Comparison of ENCODE assay signal across 8 cellular contexts in genomic region chr5:41695920-41696582, GRCh38.
A peak's percentile ranks its signal among the peaks of the same experiment; 100 is the strongest.
DNase-seq lines count a peak whose midpoint lies in the region; ATAC-seq and TF ChIP-seq lines count a peak whose summit lies in the region.

No MANE protein-coding gene starts in this region.

- TF ChIP-seq CTCF in OCI-LY7 (conservative IDR thresholded peaks at IDR 0.05; ENCODE audit: low read length) (peak; percentile 71), lower lobe of right lung (IDR thresholded peaks at IDR 0.05) (peak; percentile 8)

- H3K9me2 ChIP-seq in OCI-LY7 (ENCODE audit: insufficient read depth, low read length): no peaks in the 10 kb centered on the region

- no peaks in the 10 kb centered on the region for H4K20me1 ChIP-seq in OCI-LY7 (ENCODE audit: insufficient read depth, low read length)

- H3K4me2 ChIP-seq in OCI-LY7 (ENCODE audit: low read length): no peak overlapping the region

- H3K27ac ChIP-seq in OCI-LY7 (ENCODE audit: low read depth, low read length, poor library complexity, severe bottlenecking) (no peak overlapping the region), lower lobe of right lung (no peak overlapping the region)

- BruUV-seq in OCI-LY7 (replicated peaks; lab: Mats Ljungman, UMichigan): no TSS peak

- no peaks in the 10 kb centered on the region for H3K36me3 ChIP-seq in OCI-LY7 (ENCODE audit: insufficient read depth, low read length)
- no peaks in the 10 kb centered on the region for H3K36me3 ChIP-seq in lower lobe of right lung

- no peaks in the 10 kb centered on the region for H3K9me3 ChIP-seq in OCI-LY7 (ENCODE audit: low read length)
- H3K9me3 ChIP-seq in lower lobe of right lung: no peaks in the 10 kb centered on the region

- ATAC-seq in GM18511 (IDR thresholded peaks at IDR 0.05; ENCODE audit: unreplicated experiment) (peak; percentile 84), GM21786 (IDR thresholded peaks at IDR 0.05; ENCODE audit: unreplicated experiment) (peak; percentile 68), lower lobe of right lung (no peak)

- peak; percentile 26 for DNase-seq in OCI-LY7 (ENCODE audit: low spot score)
- no peak for DNase-seq in lower lobe of right lung
- DNase-seq in stimulated activated CD8-positive, alpha-beta memory T cell treated with anti-CD3 and anti-CD28 coated beads, Interleukin-4, amount 100 ng/mL, for 48 hours: no peak
- DNase-seq in UCSD-AML1 (lab: John Stamatoyannopoulos, UW; ENCODE audit: unreplicated experiment): no peak
- DNase-seq in stimulated activated CD4-positive, alpha-beta T cell treated with anti-CD3 and anti-CD28 coated beads, Interleukin-2, amount 100 ng/mL, for 24 hours: no peak
- DNase-seq in activated CD8-positive, alpha-beta memory T cell treated with anti-CD3 and anti-CD28 coated beads, Interleukin-2, amount 50 U/mL, for 4 hours: no peak

- H3K4me1 ChIP-seq in OCI-LY7 (ENCODE audit: insufficient read depth, low read length, poor library complexity, severe bottlenecking) (no peaks in the 10 kb centered on the region), lower lobe of right lung (no peaks in the 10 kb centered on the region)

- H3K4me3 ChIP-seq in OCI-LY7 (ENCODE audit: low read depth, low read length, poor library complexity, severe bottlenecking): no peak overlapping the region
- H3K4me3 ChIP-seq in lower lobe of right lung: no peak overlapping the region

- intact Hi-C loops in OCI-LY7 (cut with micrococcal nuclease; ENCODE audit: unreplicated experiment): no loop called here
- intact Hi-C loops in lower lobe of right lung (cut with DNase I): no loop called here

- CTCF ChIA-PET in OCI-LY7 (lab: Charles Lee; ENCODE audit: unreplicated experiment): interaction anchor here (0.7 kb wide), 1 partner anchor 10 kb away, joined by 3 read pairs; no protein-coding TSS in a partner anchor

- POLR2A ChIA-PET in OCI-LY7 (lab: Charles Lee): no interaction called here

- no peaks in the 10 kb centered on the region for H3K79me2 ChIP-seq in OCI-LY7 (ENCODE audit: insufficient read depth, low read depth, low read length)

- 0 out of 2 replicates have a peak overlapping the region, but pooled peaks have one; percentile 45 for H2AFZ ChIP-seq in OCI-LY7 (ENCODE audit: low read length)

- H3K27me3 ChIP-seq in lower lobe of right lung (ENCODE audit: low read depth): no peaks in the 10 kb centered on the region

Comparison
In these comparisons a context has a peak if more than half of its experiments do, and no peak if none do; other contexts are left out.
1. ATAC-seq: peak in GM18511 (single experiment) and GM21786 (single experiment); none in lower lobe of right lung (0 of 2).